30 cellular contexts compared by ENCODE assay signal in the genomic region with DNA sequence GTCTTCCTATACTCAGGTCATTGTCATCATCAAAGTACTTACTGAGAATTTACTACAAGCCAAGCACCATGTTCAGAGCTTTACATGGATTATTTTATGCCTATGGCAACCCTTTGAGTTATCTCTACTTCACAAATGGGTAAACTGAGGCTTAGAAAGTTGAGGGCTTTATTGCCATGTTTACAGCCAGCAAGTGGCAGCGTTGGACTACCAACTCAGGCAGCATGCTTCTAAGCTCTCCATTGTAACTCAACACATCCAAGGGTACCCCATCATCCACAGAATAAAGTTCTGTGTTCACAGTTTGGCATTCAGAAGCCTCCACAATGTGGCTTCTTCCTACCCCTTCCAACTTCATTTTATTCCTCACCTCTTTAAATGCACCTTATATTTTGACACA.
"Had no signal": no experiment of that assay in that cellular context is flagged by ENCODE, and none has a peak within 500 bp of the region (broad histone marks: within the 10 kb centered on the region; RNA-seq: fewer than 3 reads in every experiment).

No MANE protein-coding gene starts in this region.

- H3K27ac ChIP-seq: left lung, lower lobe of right lung, pancreas, prostate gland, skin epidermis, stomach, testis, thyroid gland, transverse colon, upper lobe of left lung, vagina had no signal

- H3K4me3 Mint-ChIP-seq: immature natural killer cell; mesothelial cell of epicardium; naive B cell; natural killer cell treated with Interleukin-12 subunit alpha and Interleukin-12 subunit beta and Interleukin-15 and Interleukin-18, amount 100 ng/mL, for 72 hours; stimulated activated naive B cell treated with anti-CD40 and anti-IgM and Interleukin-4, amounts not matched to agents 10 μg/mL and 1 μg/mL and 100 μg/mL, for 72 hours had no signal

- H3K27ac Mint-ChIP-seq: immature natural killer cell; mesothelial cell of epicardium; naive B cell; natural killer cell treated with Interleukin-12 subunit alpha and Interleukin-12 subunit beta and Interleukin-15 and Interleukin-18, amount 100 ng/mL, for 72 hours; stimulated activated naive B cell treated with anti-CD40 and anti-IgM and Interleukin-4, amounts not matched to agents 10 μg/mL and 1 μg/mL and 100 μg/mL, for 72 hours had no signal

- H3K27me3 Mint-ChIP-seq: naive B cell; natural killer cell treated with Interleukin-12 subunit alpha and Interleukin-12 subunit beta and Interleukin-15 and Interleukin-18, amount 100 ng/mL, for 72 hours; stimulated activated naive B cell treated with anti-CD40 and anti-IgM and Interleukin-4, amounts not matched to agents 10 μg/mL and 1 μg/mL and 100 μg/mL, for 72 hours had no signal

- DNase-seq: hippocampal formation; immature natural killer cell; kidney; left colon; left lung; lower lobe of right lung; mesendoderm; naive B cell; nucleus accumbens; pancreas; posterior cingulate gyrus; retina; right cardiac atrium; stimulated activated CD4-positive, alpha-beta T cell treated with anti-CD3 and anti-CD28 coated beads, Interleukin-12 subunit alpha, Interleukin-12 subunit beta, amount 100 ng/mL, for 4 hours; stimulated activated CD4-positive, alpha-beta T cell treated with anti-CD3 and anti-CD28 coated beads, Interleukin-15, amount 100 ng/mL, for 24 hours; stimulated activated CD4-positive, alpha-beta T cell treated with anti-CD3 and anti-CD28 coated beads, Interleukin-2, amount 100 ng/mL, for 24 hours; stimulated activated CD4-positive, alpha-beta T cell treated with anti-CD3 and anti-CD28 coated beads, Interleukin-4, amount 100 ng/mL, for 1 hour; stimulated activated naive B cell treated with anti-CD40 and anti-IgM and Interleukin-4, amounts not matched to agents 10 μg/mL and 1 μg/mL and 100 μg/mL, for 72 hours; stimulated activated naive CD8-positive, alpha-beta T cell treated with anti-CD3 and anti-CD28 coated beads, Interleukin-15, Interleukin-2, amounts not matched to agents 100 U/mL and 50 U/mL, for 24 hours; stomach; testis; thyroid gland; transverse colon; upper lobe of left lung had no signal

- H3K36me3 Mint-ChIP-seq: immature natural killer cell; mesothelial cell of epicardium; naive B cell; natural killer cell treated with Interleukin-12 subunit alpha and Interleukin-12 subunit beta and Interleukin-15 and Interleukin-18, amount 100 ng/mL, for 72 hours; stimulated activated naive B cell treated with anti-CD40 and anti-IgM and Interleukin-4, amounts not matched to agents 10 μg/mL and 1 μg/mL and 100 μg/mL, for 72 hours had no signal

- H3K4me1 ChIP-seq: left lung, lower lobe of right lung, pancreas, prostate gland, testis, transverse colon, upper lobe of left lung, vagina had no signal

- FAIRE-seq: islet of Langerhans, kidney, pancreas had no signal

- H3K4me3 ChIP-seq: left lung, lower lobe of right lung, pancreas, prostate gland, skin epidermis, stomach, testis, thyroid gland, transverse colon, upper lobe of left lung, vagina had no signal

- H3K36me3 ChIP-seq: left lung, lower lobe of right lung, pancreas, prostate gland, stomach, thyroid gland, transverse colon, upper lobe of left lung, vagina had no signal

- H3K27me3 ChIP-seq: left lung, pancreas, stomach, testis, thyroid gland, transverse colon, upper lobe of left lung, vagina had no signal

- H3K4me1 Mint-ChIP-seq: immature natural killer cell; naive B cell; stimulated activated naive B cell treated with anti-CD40 and anti-IgM and Interleukin-4, amounts not matched to agents 10 μg/mL and 1 μg/mL and 100 μg/mL, for 72 hours had no signal

- H3K9me3 ChIP-seq: left lung, lower lobe of right lung, pancreas, prostate gland, stomach, testis, thyroid gland, transverse colon, upper lobe of left lung, vagina had no signal

- H3K9me3 Mint-ChIP-seq: mesothelial cell of epicardium had no signal
